Comparison of ENCODE assay signal across 35 cellular contexts in the genomic region with DNA sequence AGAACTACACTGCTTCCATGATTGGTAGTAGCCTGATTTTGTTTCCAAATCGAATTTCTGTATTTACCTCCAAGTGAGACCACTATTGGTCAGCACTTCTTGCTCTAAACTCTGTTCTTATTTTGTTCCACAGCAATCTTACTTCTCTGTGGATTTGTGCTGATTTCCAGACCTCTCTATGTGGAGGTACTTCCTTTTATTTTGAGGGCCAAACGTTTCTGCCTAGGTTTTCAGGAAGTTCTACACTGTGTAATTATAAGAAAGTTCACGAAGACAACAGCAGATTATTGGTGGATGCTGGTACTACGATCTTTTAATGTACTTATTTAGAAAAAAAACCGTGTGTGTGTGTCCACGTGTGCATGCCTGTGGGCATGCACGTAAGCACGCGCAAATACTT. TPM values are rescaled to one million over a fixed set of nuclear protein-coding genes. Genes with fewer than 3 reads are reported as not detected.
DNase-seq lines count a peak whose midpoint lies in the region; ATAC-seq and TF ChIP-seq lines count a peak whose summit lies in the region.
"Had no signal": no experiment of that assay in that cellular context is flagged by ENCODE, and none has a peak within 500 bp of the region (broad histone marks: within the 10 kb centered on the region; RNA-seq: fewer than 3 reads in every experiment).

No MANE protein-coding gene starts in this region.

- H3K36me3 Mint-ChIP-seq in MCF 10A (ENCODE audit: insufficient read depth, unreplicated experiment) (no peaks in the 10 kb centered on the region), T-helper 17 cell (ENCODE audit: low read depth) (no peaks in the 10 kb centered on the region)
- no peaks in the 10 kb centered on the region for H3K36me3 Mint-ChIP-seq in stimulated activated memory B cell treated with anti-CD40 and anti-IgM and Interleukin-4, amounts not matched to agents 10 μg/mL and 1 μg/mL and 100 μg/mL, for 72 hours
- H3K36me3 Mint-ChIP-seq: activated naive CD4-positive, alpha-beta T cell treated with anti-CD3 and anti-CD28 coated beads, Interleukin-2, amount 50 U/mL, for 24 hours; mesothelial cell of epicardium; naive thymus-derived CD8-positive, alpha-beta T cell had no signal

- TF ChIP-seq POLR2A in breast epithelium (IDR thresholded peaks at IDR 0.05) = no peak

- TF ChIP-seq CTCF in MCF 10A (IDR thresholded peaks at IDR 0.05; ENCODE audit: unreplicated experiment) (no peak), breast epithelium (IDR thresholded peaks at IDR 0.05) (no peak), GM20000 (IDR thresholded peaks at IDR 0.05; ENCODE audit: extremely low read depth, missing control alignments) (no peak)

- no peaks in the 10 kb centered on the region for H3K27me3 Mint-ChIP-seq in MCF 10A (ENCODE audit: insufficient read depth, unreplicated experiment)
- H3K27me3 Mint-ChIP-seq in T-helper 17 cell = no peaks in the 10 kb centered on the region
- no peaks in the 10 kb centered on the region for H3K27me3 Mint-ChIP-seq in stimulated activated memory B cell treated with anti-CD40 and anti-IgM and Interleukin-4, amounts not matched to agents 10 μg/mL and 1 μg/mL and 100 μg/mL, for 72 hours
- H3K27me3 Mint-ChIP-seq: activated B cell treated with CpG ODN at 0.5 μM for 24 hours; activated naive CD4-positive, alpha-beta T cell treated with anti-CD3 and anti-CD28 coated beads, Interleukin-2, amount 50 U/mL, for 24 hours; naive thymus-derived CD8-positive, alpha-beta T cell had no signal

- no peak overlapping the region for H3K4me3 ChIP-seq in breast epithelium
- H3K4me3 ChIP-seq: A549, cardiac muscle cell, pancreas, smooth muscle cell had no signal

- peaks cover 7% of the 10 kb centered on the region for H3K4me1 Mint-ChIP-seq in MCF 10A (ENCODE audit: insufficient read depth, unreplicated experiment)
- H3K4me1 Mint-ChIP-seq in T-helper 17 cell = peaks cover 21% of the 10 kb centered on the region
- H3K4me1 Mint-ChIP-seq in stimulated activated memory B cell treated with anti-CD40 and anti-IgM and Interleukin-4, amounts not matched to agents 10 μg/mL and 1 μg/mL and 100 μg/mL, for 72 hours = peaks cover 51% of the 10 kb centered on the region
- H3K4me1 Mint-ChIP-seq: endodermal cell had no signal

- H3K36me3 ChIP-seq in breast epithelium = no peaks in the 10 kb centered on the region
- H3K36me3 ChIP-seq: BE2C, cardiac muscle cell, pancreas had no signal

- intact Hi-C loops in MCF 10A (cut with micrococcal nuclease) = no loop called here
- intact Hi-C loops in breast epithelium (cut with DNase I; ENCODE audit: low total_unique reads) = no loop called here

- BruUV-seq in MCF 10A (replicated peaks; lab: Mats Ljungman, UMichigan) = no TSS peak

- H3K27ac Mint-ChIP-seq in MCF 10A (ENCODE audit: low read depth, unreplicated experiment) = peak overlapping the region; percentile 28
- peak overlapping the region; percentile 47 for H3K27ac Mint-ChIP-seq in T-helper 17 cell
- peak overlapping the region; percentile 55 for H3K27ac Mint-ChIP-seq in stimulated activated memory B cell treated with anti-CD40 and anti-IgM and Interleukin-4, amounts not matched to agents 10 μg/mL and 1 μg/mL and 100 μg/mL, for 72 hours
- H3K27ac Mint-ChIP-seq: activated B cell treated with CpG ODN at 0.5 μM for 24 hours; activated naive CD4-positive, alpha-beta T cell treated with anti-CD3 and anti-CD28 coated beads, Interleukin-2, amount 50 U/mL, for 24 hours; endodermal cell; mesothelial cell of epicardium had no signal

- H3K4me1 ChIP-seq in breast epithelium = no peaks in the 10 kb centered on the region
- H3K4me1 ChIP-seq: A549, BE2C, pancreas had no signal

- H3K4me3 Mint-ChIP-seq in MCF 10A (ENCODE audit: unreplicated experiment) (no peak overlapping the region), T-helper 17 cell (no peak overlapping the region)
- no peak overlapping the region for H3K4me3 Mint-ChIP-seq in stimulated activated memory B cell treated with anti-CD40 and anti-IgM and Interleukin-4, amounts not matched to agents 10 μg/mL and 1 μg/mL and 100 μg/mL, for 72 hours
- H3K4me3 Mint-ChIP-seq: activated B cell treated with CpG ODN at 0.5 μM for 24 hours; activated naive CD4-positive, alpha-beta T cell treated with anti-CD3 and anti-CD28 coated beads, Interleukin-2, amount 50 U/mL, for 24 hours; endodermal cell; mesothelial cell of epicardium; naive thymus-derived CD8-positive, alpha-beta T cell had no signal

- H3K9me3 ChIP-seq in breast epithelium = no peaks in the 10 kb centered on the region
- H3K9me3 ChIP-seq in T-helper 17 cell (ENCODE audit: control insufficient read depth, low read length, poor library complexity, severe bottlenecking) = no peaks in the 10 kb centered on the region
- H3K9me3 ChIP-seq: A549, BE2C, pancreas had no signal

- CTCF ChIA-PET in MCF 10A (lab: Yijun Ruan, JAX) = interaction anchor here (0.6 to 0.9 kb wide), 3 partner anchors 10 to 415 kb away, joined by 3 to 4 read pairs (median 3); no protein-coding TSS in a partner anchor

- POLR2A ChIA-PET in MCF 10A (lab: Yijun Ruan, JAX) = interaction anchor here (0.6 to 0.8 kb wide), 2 partner anchors 81 to 83 kb away, joined by 3 read pairs; a partner anchor contains a TSS

- no peak overlapping the region for H3K27ac ChIP-seq in breast epithelium
- H3K27ac ChIP-seq: A549, cardiac muscle cell, pancreas had no signal

- DNase-seq in MCF 10A (ENCODE audit: unreplicated experiment) (no peak), breast epithelium (ENCODE audit: low spot score in 2 of 2) (no peak), NOMO-1 (lab: John Stamatoyannopoulos, UW; ENCODE audit: unreplicated experiment in 2 of 2) (peak; percentile 75 to 78), T-helper 17 cell (no peak), GM20000 (ENCODE audit: low spot score) (no peak), NCI-H345 treated with DMSO at 0.1 percent for 48 hours (lab: John Stamatoyannopoulos, UW; ENCODE audit: unreplicated experiment) (no peak)
- DNase-seq in activated naive CD4-positive, alpha-beta T cell treated with Interleukin-2 at 50 U/mL for 16 hours = no peak
- DNase-seq: activated B cell treated with CpG ODN at 0.5 μM for 24 hours; activated CD4-positive, alpha-beta T cell treated with anti-CD3 and anti-CD28 coated beads, Interleukin-2, amount 50 U/mL, for 4 hours; aorta; BE2C; cortex of kidney; DMS53; endodermal cell; foreskin fibroblast; HCEC 1CT; head of caudate nucleus; KG1; naive thymus-derived CD8-positive, alpha-beta T cell; NCI-H1105; NCI-H2029 treated with DMSO at 0.1 percent for 48 hours; NCI-H226; OCI-M1; pancreas; retina; stimulated activated CD4-positive, alpha-beta T cell treated with anti-CD3 and anti-CD28 coated beads, Interleukin-2, amount 100 ng/mL, for 24 hours; trophoblast cell had no signal

- ATAC-seq in T-helper 17 cell = no peak
- no peak for ATAC-seq in stimulated activated memory B cell treated with anti-CD40 and anti-IgM and Interleukin-4, amounts not matched to agents 10 μg/mL and 1 μg/mL and 100 μg/mL, for 72 hours
- ATAC-seq: A549; esophagus mucosa; naive thymus-derived CD8-positive, alpha-beta T cell; SK-N-SH treated with all-trans-retinoic acid at 6 μM for 48 hours had no signal

- H3K9me3 Mint-ChIP-seq in MCF 10A (ENCODE audit: unreplicated experiment) = no peaks in the 10 kb centered on the region
- H3K9me3 Mint-ChIP-seq in stimulated activated memory B cell treated with anti-CD40 and anti-IgM and Interleukin-4, amounts not matched to agents 10 μg/mL and 1 μg/mL and 100 μg/mL, for 72 hours = no peaks in the 10 kb centered on the region
- H3K9me3 Mint-ChIP-seq: activated B cell treated with CpG ODN at 0.5 μM for 24 hours; activated naive CD4-positive, alpha-beta T cell treated with anti-CD3 and anti-CD28 coated beads, Interleukin-2, amount 50 U/mL, for 24 hours; endodermal cell; mesothelial cell of epicardium; naive thymus-derived CD8-positive, alpha-beta T cell had no signal

- H3K27me3 ChIP-seq in breast epithelium = no peaks in the 10 kb centered on the region
- H3K27me3 ChIP-seq: BE2C, cardiac muscle cell, pancreas had no signal

RNA-seq across cellular contexts. Expression of a gene that starts 46.7 kb away (rescaled TPM):
- total RNA-seq in MCF 10A (2022) (not detected in 2 replicates), breast epithelium (under 1 TPM; 0.29 to 0.48 (median 0.33) TPM), T-helper 17 cell (under 1 TPM; 0.22 to 0.52 TPM)
- total RNA-seq: activated B cell treated with CpG ODN at 0.5 μM for 24 hours, cardiac muscle cell, endodermal cell, mesothelial cell of epicardium, smooth muscle cell had no signal

Comparison
In these comparisons a context has a peak if more than half of its experiments do, and no peak if none do; other contexts are left out.
1. DNase-seq: peak in NOMO-1 (2 of 2); none in MCF 10A (single experiment), breast epithelium (0 of 2), T-helper 17 cell (0 of 3), GM20000 (single experiment), NCI-H345 treated with DMSO at 0.1 percent for 48 hours (single experiment) and activated naive CD4-positive, alpha-beta T cell treated with Interleukin-2 at 50 U/mL for 16 hours (single experiment).
2. Peak in every context shown above with its lines, with median percentiles within 50 percentile points of each other: H3K27ac Mint-ChIP-seq.